14 cellular contexts compared by ENCODE assay signal in genomic region chr12:3571323-3571722, GRCh38.
DNase-seq lines count a peak whose midpoint lies in the region; TF ChIP-seq lines count a peak whose summit lies in the region.
"Had no signal": no experiment of that assay in that cellular context is flagged by ENCODE, and none has a peak within 500 bp of the region (broad histone marks: within the 10 kb centered on the region; RNA-seq: fewer than 3 reads in every experiment).

No MANE protein-coding gene starts in this region.

- WGBS in mammary epithelial cell (ENCODE audit: low coverage, missing lambda C conversion rate), result 8% methylated on average over 1 of the region's 1 CpG
- 63% methylated on average over 1 of the region's 1 CpG for whole genome bisulfite sequencing in smooth muscle cell (ENCODE audit: low lambda C conversion rate)

- no peaks in the 10 kb centered on the region for H3K27me3 ChIP-seq in mammary epithelial cell (ENCODE audit: insufficient read depth, low read length)
- H3K27me3 ChIP-seq in smooth muscle cell (ENCODE audit: low read depth), result peaks cover 48% of the 10 kb centered on the region
- H3K27me3 ChIP-seq in dorsolateral prefrontal cortex, result no peaks in the 10 kb centered on the region
- H3K27me3 ChIP-seq: BLaER1 had no signal

- CTCF ChIA-PET in mammary epithelial cell (lab: Charles Lee; ENCODE audit: low non-redundant PET) (no interaction called here), MCF 10A (lab: Yijun Ruan, JAX) (no interaction called here)

- DNase-seq in mammary epithelial cell (peak; percentile 24), MCF 10A (ENCODE audit: unreplicated experiment) (no peak), SW480 (ENCODE audit: low spot score) (peak; percentile 8), progenitor cell of endocrine pancreas (ENCODE audit: low spot score, unreplicated experiment) (no peak), smooth muscle cell (lab: John Stamatoyannopoulos, UW; ENCODE audit: unreplicated experiment) (no peak), dorsolateral prefrontal cortex (no peak), DMS79 treated with DMSO at 0.1 percent for 48 hours (lab: John Stamatoyannopoulos, UW) (no peak)
- DNase-seq: 8988T; CD8-positive, alpha-beta memory T cell; COR-L47; DMS 273 treated with DMSO at 0.1 percent for 48 hours had no signal

- H3K27ac Mint-ChIP-seq in MCF 10A (ENCODE audit: low read depth, unreplicated experiment) (no peak overlapping the region), progenitor cell of endocrine pancreas (no peak overlapping the region)
- H3K27ac Mint-ChIP-seq: CD14-positive monocyte; CD8-positive, alpha-beta memory T cell had no signal

- H3F3A ChIP-seq in smooth muscle cell (ENCODE audit: low read depth), result no peaks in the 10 kb centered on the region

- H3K27me3 Mint-ChIP-seq in MCF 10A (ENCODE audit: insufficient read depth, unreplicated experiment), result peaks cover 55% of the 10 kb centered on the region
- H3K27me3 Mint-ChIP-seq in progenitor cell of endocrine pancreas, result peaks cover 50% of the 10 kb centered on the region

- in situ Hi-C loops in mammary epithelial cell (cut with MboI; ENCODE audit: low sequenced_read_pairs in 2 of 2), result no loop called here

- no peak overlapping the region for H3K27ac ChIP-seq in mammary epithelial cell (ENCODE audit: insufficient read depth, low read depth, low read length)
- no peak overlapping the region for H3K27ac ChIP-seq in smooth muscle cell (ENCODE audit: low read depth)
- H3K27ac ChIP-seq in dorsolateral prefrontal cortex, result peak overlapping the region in 8 of 59 donors; percentile 6 to 41 (median 18)
- H3K27ac ChIP-seq: BLaER1 had no signal

- no peak overlapping the region for H3K4me3 ChIP-seq in mammary epithelial cell (replicated peaks in 1 of 3; ENCODE audit: insufficient read depth in 1 of 3, low read depth in 2 of 3, low read length in 3 of 3)
- H3K4me3 ChIP-seq in smooth muscle cell, result no peak overlapping the region
- no peak overlapping the region for H3K4me3 ChIP-seq in dorsolateral prefrontal cortex
- H3K4me3 ChIP-seq: BLaER1, HAP-1 had no signal

- no TSS peak for BruUV-seq in mammary epithelial cell (replicated peaks; lab: Mats Ljungman, UMichigan)
- no TSS peak for BruUV-seq in MCF 10A (replicated peaks; lab: Mats Ljungman, UMichigan)

- H3K9me3 Mint-ChIP-seq in MCF 10A (ENCODE audit: unreplicated experiment) (no peaks in the 10 kb centered on the region), progenitor cell of endocrine pancreas (ENCODE audit: low read depth) (no peaks in the 10 kb centered on the region)
- H3K9me3 Mint-ChIP-seq: CD8-positive, alpha-beta memory T cell had no signal

- POLR2A ChIA-PET in MCF 10A (lab: Yijun Ruan, JAX), result no interaction called here

- peaks cover 1% of the 10 kb centered on the region for H3K36me3 ChIP-seq in mammary epithelial cell (ENCODE audit: insufficient read depth, low read length)
- H3K36me3 ChIP-seq in smooth muscle cell (ENCODE audit: low read depth), result no peaks in the 10 kb centered on the region
- H3K36me3 ChIP-seq: BLaER1, HAP-1 had no signal

- TF ChIP-seq CTCF in mammary epithelial cell (conservative IDR thresholded peaks at IDR 0.05 in 1 of 2, IDR thresholded peaks at IDR 0.05 in 1 of 2; ENCODE audit: extremely low read depth in 1 of 2, insufficient read depth in 1 of 2, low read depth in 1 of 2, low read length in 2 of 2) (no peak), MCF 10A (IDR thresholded peaks at IDR 0.05; ENCODE audit: unreplicated experiment) (no peak), progenitor cell of endocrine pancreas (IDR thresholded peaks at IDR 0.05; ENCODE audit: unreplicated experiment) (no peak), smooth muscle cell (IDR thresholded peaks at IDR 0.05; ENCODE audit: borderline replicate concordance, insufficient read depth, poor library complexity, severe bottlenecking) (no peak), dorsolateral prefrontal cortex (IDR thresholded peaks at IDR 0.05 in 54 of 56, conservative IDR thresholded peaks at IDR 0.05 in 2 of 56; ENCODE audit: low read depth in 1 of 56, partially characterized antibody in 56 of 56) (no peak)

- H3K4me1 ChIP-seq in mammary epithelial cell (ENCODE audit: insufficient read depth, low read length) (no peaks in the 10 kb centered on the region), smooth muscle cell (ENCODE audit: low read depth) (peaks cover 11% of the 10 kb centered on the region)
- H3K4me1 ChIP-seq: HAP-1 had no signal

- H2AFZ ChIP-seq in mammary epithelial cell (ENCODE audit: low read depth, low read length), result no peak overlapping the region
- no peak overlapping the region for H2AFZ ChIP-seq in smooth muscle cell (ENCODE audit: low read depth)

- intact Hi-C loops in mammary epithelial cell (cut with micrococcal nuclease) (no loop called here), MCF 10A (cut with micrococcal nuclease) (no loop called here), dorsolateral prefrontal cortex (cut with DNase I) (no loop called here)

- H3K9ac ChIP-seq in mammary epithelial cell (ENCODE audit: insufficient read depth, low read length), result no peak overlapping the region
- H3K9ac ChIP-seq in smooth muscle cell (ENCODE audit: low read depth), result no peak overlapping the region
- H3K9ac ChIP-seq: BLaER1 had no signal

- H3K4me3 Mint-ChIP-seq in MCF 10A (ENCODE audit: unreplicated experiment) (no peak overlapping the region), progenitor cell of endocrine pancreas (ENCODE audit: low read depth) (peak overlapping the region; percentile 15)
- H3K4me3 Mint-ChIP-seq: CD8-positive, alpha-beta memory T cell had no signal

- dilution Hi-C loops in mammary epithelial cell (cut with HindIII; ENCODE audit: low sequenced_read_pairs), result no loop called here

- H3K36me3 Mint-ChIP-seq in MCF 10A (ENCODE audit: insufficient read depth, unreplicated experiment) (no peaks in the 10 kb centered on the region), progenitor cell of endocrine pancreas (ENCODE audit: insufficient read depth) (no peaks in the 10 kb centered on the region)
- H3K36me3 Mint-ChIP-seq: CD14-positive monocyte; CD8-positive, alpha-beta memory T cell had no signal

- H4K20me1 ChIP-seq in mammary epithelial cell (ENCODE audit: insufficient read depth, low read length), result no peaks in the 10 kb centered on the region
- H4K20me1 ChIP-seq in smooth muscle cell (ENCODE audit: low read depth), result no peaks in the 10 kb centered on the region
- H4K20me1 ChIP-seq: BLaER1 had no signal

- no peak overlapping the region for H3K4me2 ChIP-seq in mammary epithelial cell (ENCODE audit: insufficient read depth, low read depth, low read length)
- H3K4me2 ChIP-seq in smooth muscle cell, result no peak overlapping the region
- H3K4me2 ChIP-seq: BLaER1 had no signal

- H3K79me2 ChIP-seq in mammary epithelial cell (ENCODE audit: insufficient read depth, low read length), result no peaks in the 10 kb centered on the region
- H3K79me2 ChIP-seq in smooth muscle cell (ENCODE audit: low read depth), result no peaks in the 10 kb centered on the region

- H3K9me3 ChIP-seq in mammary epithelial cell (replicated peaks; ENCODE audit: insufficient read depth, low read length) (no peaks in the 10 kb centered on the region), smooth muscle cell (replicated peaks; ENCODE audit: low read depth) (no peaks in the 10 kb centered on the region)
- H3K9me3 ChIP-seq: BLaER1, HAP-1 had no signal

- H3K4me1 Mint-ChIP-seq in MCF 10A (ENCODE audit: insufficient read depth, unreplicated experiment) (peaks cover 2% of the 10 kb centered on the region), progenitor cell of endocrine pancreas (ENCODE audit: low read depth) (peaks cover 43% of the 10 kb centered on the region)
- H3K4me1 Mint-ChIP-seq: CD14-positive monocyte; CD8-positive, alpha-beta memory T cell had no signal

Comparison
In these comparisons a context has a peak if more than half of its experiments do, and no peak if none do; other contexts are left out.
1. DNase-seq: peak in mammary epithelial cell (single experiment) and SW480 (single experiment); none in MCF 10A (single experiment), progenitor cell of endocrine pancreas (single experiment), smooth muscle cell (single experiment), dorsolateral prefrontal cortex (0 of 10) and DMS79 treated with DMSO at 0.1 percent for 48 hours (single experiment).